22 cellular contexts compared by ENCODE assay signal in the genomic region with DNA sequence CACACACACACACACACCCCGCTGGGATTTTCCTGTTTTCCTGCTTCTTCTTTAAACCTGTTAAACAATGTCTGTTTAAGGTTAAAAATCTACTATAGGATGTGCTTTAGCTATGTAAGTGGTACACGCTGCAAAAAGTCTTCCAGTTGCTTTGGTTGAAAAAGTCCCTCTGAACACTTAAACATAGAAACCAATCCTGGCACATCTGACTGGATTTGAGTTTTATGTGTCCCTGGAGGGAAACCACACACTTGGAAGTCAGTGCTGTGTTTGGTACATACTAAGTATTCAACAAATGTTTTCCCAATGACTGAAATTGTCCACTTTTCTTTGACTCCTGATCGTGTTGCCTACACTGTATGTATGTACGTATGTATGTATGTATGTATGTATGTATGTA. TPM values are rescaled to one million over a fixed set of nuclear protein-coding genes. Genes with fewer than 3 reads are reported as not detected.
DNase-seq lines count a peak whose midpoint lies in the region; ATAC-seq and TF ChIP-seq lines count a peak whose summit lies in the region.
"Had no signal": no experiment of that assay in that cellular context is flagged by ENCODE, and none has a peak within 500 bp of the region (broad histone marks: within the 10 kb centered on the region; RNA-seq: fewer than 3 reads in every experiment).

No MANE protein-coding gene starts in this region.

- TF ChIP-seq POLR2A in breast epithelium (IDR thresholded peaks at IDR 0.05): no peak
- TF ChIP-seq POLR2A in spleen (IDR thresholded peaks at IDR 0.05): no peak

- no peaks in the 10 kb centered on the region for H3K27me3 ChIP-seq in mammary epithelial cell (ENCODE audit: insufficient read depth, low read length)
- no peaks in the 10 kb centered on the region for H3K27me3 ChIP-seq in breast epithelium
- H3K27me3 ChIP-seq in Panc1 (ENCODE audit: control insufficient read depth, insufficient read depth, low read length): no peaks in the 10 kb centered on the region
- H3K27me3 ChIP-seq in spleen (replicated peaks in 1 of 7): no peaks in the 10 kb centered on the region
- H3K27me3 ChIP-seq: BLaER1 treated with 17β-estradiol and CSF1 and Interleukin-3, amounts not matched to agents 10 nM and 100 nM; Peyer's patch; SJSA1; testis; uterus had no signal

- dilution Hi-C loops in mammary epithelial cell (cut with HindIII; ENCODE audit: low sequenced_read_pairs): no loop called here

- H3K36me3 ChIP-seq in mammary epithelial cell (ENCODE audit: insufficient read depth, low read length): no peaks in the 10 kb centered on the region
- H3K36me3 ChIP-seq in breast epithelium: no peaks in the 10 kb centered on the region
- H3K36me3 ChIP-seq in Panc1 (ENCODE audit: control insufficient read depth, insufficient read depth, low read length): no peaks in the 10 kb centered on the region
- no peaks in the 10 kb centered on the region for H3K36me3 ChIP-seq in spleen
- H3K36me3 ChIP-seq: BLaER1 treated with 17β-estradiol and CSF1 and Interleukin-3, amounts not matched to agents 10 nM and 100 nM; lower lobe of right lung; Peyer's patch; SJSA1; uterus had no signal

- BruUV-seq in mammary epithelial cell (replicated peaks; lab: Mats Ljungman, UMichigan) (no TSS peak), Panc1 (replicated peaks; lab: Mats Ljungman, UMichigan) (no TSS peak)

- no peaks in the 10 kb centered on the region for H4K20me1 ChIP-seq in mammary epithelial cell (ENCODE audit: insufficient read depth, low read length)
- H4K20me1 ChIP-seq: BLaER1 treated with 17β-estradiol and CSF1 and Interleukin-3, amounts not matched to agents 10 nM and 100 nM had no signal

- H3K4me1 ChIP-seq in mammary epithelial cell (ENCODE audit: insufficient read depth, low read length): peaks cover 4% of the 10 kb centered on the region
- H3K4me1 ChIP-seq in breast epithelium: no peaks in the 10 kb centered on the region
- peaks cover 16% of the 10 kb centered on the region for H3K4me1 ChIP-seq in Panc1 (ENCODE audit: control insufficient read depth, insufficient read depth, low read length)
- peaks cover 0 to 8% (median 2%) of the 10 kb centered on the region in 6 donors for H3K4me1 ChIP-seq in spleen
- H3K4me1 ChIP-seq: lower lobe of right lung, Peyer's patch, SJSA1, testis, uterus had no signal

- ATAC-seq in Panc1: no peak
- no peak for ATAC-seq in HG02610 (IDR thresholded peaks at IDR 0.05; ENCODE audit: unreplicated experiment)
- ATAC-seq: activated naive CD8-positive, alpha-beta T cell treated with anti-CD3 and anti-CD28 coated beads, Interleukin-2, amount 50 U/mL, for 24 hours; stimulated activated effector memory CD8-positive, alpha-beta T cell treated with anti-CD3 and anti-CD28 coated beads, Interleukin-12 subunit alpha, Interleukin-12 subunit beta, amount 100 ng/mL, for 72 hours had no signal

- peak overlapping the region; percentile 95 for H2AFZ ChIP-seq in mammary epithelial cell (ENCODE audit: low read depth, low read length)

- H3K27ac ChIP-seq in mammary epithelial cell (ENCODE audit: insufficient read depth, low read depth, low read length) (no peak overlapping the region), breast epithelium (no peak overlapping the region), Panc1 (ENCODE audit: low read length) (peak overlapping the region; percentile 52; the same call in 1 of the 2 replicates), spleen (no peak overlapping the region)
- H3K27ac ChIP-seq: BLaER1 treated with 17β-estradiol and CSF1 and Interleukin-3, amounts not matched to agents 10 nM and 100 nM; lower lobe of right lung; Peyer's patch; SJSA1; testis had no signal

- H3K9ac ChIP-seq in mammary epithelial cell (ENCODE audit: insufficient read depth, low read length): no peak overlapping the region
- H3K9ac ChIP-seq: BLaER1 treated with 17β-estradiol and CSF1 and Interleukin-3, amounts not matched to agents 10 nM and 100 nM had no signal

- H3K4me2 ChIP-seq in mammary epithelial cell (ENCODE audit: insufficient read depth, low read depth, low read length): no peak overlapping the region
- H3K4me2 ChIP-seq: BLaER1 treated with 17β-estradiol and CSF1 and Interleukin-3, amounts not matched to agents 10 nM and 100 nM had no signal

- H3K9me3 ChIP-seq in mammary epithelial cell (replicated peaks; ENCODE audit: insufficient read depth, low read length): no peaks in the 10 kb centered on the region
- H3K9me3 ChIP-seq in breast epithelium: no peaks in the 10 kb centered on the region
- no peaks in the 10 kb centered on the region for H3K9me3 ChIP-seq in Panc1 (ENCODE audit: control insufficient read depth, insufficient read depth, low read depth, low read length)
- no peaks in the 10 kb centered on the region for H3K9me3 ChIP-seq in spleen
- H3K9me3 ChIP-seq: A549; BLaER1 treated with 17β-estradiol and CSF1 and Interleukin-3, amounts not matched to agents 10 nM and 100 nM; lower lobe of right lung; Peyer's patch; SJSA1; testis; uterus had no signal

- no peak for TF ChIP-seq CTCF in mammary epithelial cell (conservative IDR thresholded peaks at IDR 0.05 in 1 of 2, IDR thresholded peaks at IDR 0.05 in 1 of 2; ENCODE audit: extremely low read depth in 1 of 2, insufficient read depth in 1 of 2, low read depth in 1 of 2, low read length in 2 of 2)
- TF ChIP-seq CTCF in breast epithelium (IDR thresholded peaks at IDR 0.05): no peak
- no peak for TF ChIP-seq CTCF in Panc1 (IDR thresholded peaks at IDR 0.05)
- TF ChIP-seq CTCF in fibroblast of villous mesenchyme (IDR thresholded peaks at IDR 0.05; ENCODE audit: insufficient read depth, low read depth, low read length): no peak
- TF ChIP-seq CTCF in spleen (IDR thresholded peaks at IDR 0.05 in 8 of 11, conservative IDR thresholded peaks at IDR 0.05 in 3 of 11): no peak

- POLR2A ChIA-PET in Panc1 (lab: Charles Lee): no interaction called here

- in situ Hi-C loops in mammary epithelial cell (cut with MboI; ENCODE audit: low sequenced_read_pairs in 2 of 2) (no loop called here), Panc1 (cut with HindIII; ENCODE audit: low pct_unique_long_range_greater_than_20kb, low sequenced_read_pairs) (no loop called here)

- intact Hi-C loops in mammary epithelial cell (cut with micrococcal nuclease) (no loop called here), breast epithelium (cut with DNase I; ENCODE audit: low total_unique reads) (no loop called here), Panc1 (cut with micrococcal nuclease; ENCODE audit: unreplicated experiment) (no loop called here), spleen (cut with DNase I; ENCODE audit: low total_unique reads) (no loop called here)

- WGBS in mammary epithelial cell (ENCODE audit: low coverage, missing lambda C conversion rate): 90% methylated on average over 4 of the region's 4 CpGs
- 87 to 95% (median 89%) methylated on average over 4 of the region's 4 CpGs for WGBS in spleen, 5 donors

- H3K79me2 ChIP-seq in mammary epithelial cell (ENCODE audit: insufficient read depth, low read length): no peaks in the 10 kb centered on the region

- CTCF ChIA-PET in mammary epithelial cell (lab: Charles Lee; ENCODE audit: low non-redundant PET) (no interaction called here), Panc1 (lab: Charles Lee) (no interaction called here)

- DNase-seq in mammary epithelial cell (no peak), breast epithelium (ENCODE audit: low spot score in 2 of 2) (no peak), Panc1 (ENCODE audit: low read depth, low spot score) (no peak), fibroblast of villous mesenchyme (ENCODE audit: low read depth) (peak; percentile 42), superior temporal gyrus (ENCODE audit: extremely low spot score) (peak; percentile 9), T1000 (lab: John Stamatoyannopoulos, UW) (no peak), spleen (no peak)
- DNase-seq: activated CD4-positive, CD25-positive, alpha-beta regulatory T cell treated with anti-CD3 and anti-CD28 coated beads, Interleukin-2, amount 50 U/mL, for 72 hours; activated T-cell treated with anti-CD3 and anti-CD28 coated beads, Interleukin-2, amount 50 U/mL, for 1 hour; HCEC 1CT; NCI-H1436 treated with DMSO at 0.1 percent for 48 hours; stimulated activated CD4-positive, alpha-beta T cell treated with anti-CD3 and anti-CD28 coated beads, Interleukin-2, amount 100 ng/mL, for 48 hours; uterus had no signal

- no peak overlapping the region for H3K4me3 ChIP-seq in mammary epithelial cell (replicated peaks in 1 of 3; ENCODE audit: insufficient read depth in 1 of 3, low read depth in 2 of 3, low read length in 3 of 3)
- no peak overlapping the region for H3K4me3 ChIP-seq in breast epithelium
- no peak overlapping the region for H3K4me3 ChIP-seq in Panc1 (ENCODE audit: low read depth in 2 of 2, low read length in 2 of 2)
- no peak overlapping the region for H3K4me3 ChIP-seq in fibroblast of villous mesenchyme (ENCODE audit: low read depth, low read length)
- H3K4me3 ChIP-seq in spleen: no peak overlapping the region
- H3K4me3 ChIP-seq: BLaER1 treated with 17β-estradiol and CSF1 and Interleukin-3, amounts not matched to agents 10 nM and 100 nM; SJSA1 had no signal

RNA-seq across cellular contexts. Expression of gene CFL2, which starts 22.0 kb away (rescaled TPM):
- total RNA-seq in mammary epithelial cell (10 to 100 TPM; 30.1 to 34.5 TPM), breast epithelium (10 to 100 TPM; 28.8 to 75.2 (median 34.4) TPM), Panc1 (2021; ENCODE audit: unreplicated experiment) (79.7 TPM), fibroblast of villous mesenchyme (109 and 173 TPM in 2 replicates), spleen (10 to 100 TPM; 17.4 to 32.8 (median 23.9) TPM)
- polyA plus RNA-seq in mammary epithelial cell (21.0 TPM), spleen (10 to 100 TPM in 2 of 3 donors, 1 to 10 TPM in 1; 9.8 to 15.6 (median 13.2) TPM)
- polyA minus RNA-seq in mammary epithelial cell: 82.1 TPM
- 47.1 TPM for polyA plus RNA-seq in Panc1 (2012; ENCODE audit: insufficient read length)

Comparison
In these comparisons a context has a peak if more than half of its experiments do, and no peak if none do; other contexts are left out.
1. DNase-seq: peak in fibroblast of villous mesenchyme (single experiment) and superior temporal gyrus (single experiment); none in mammary epithelial cell (single experiment), breast epithelium (0 of 2), Panc1 (single experiment), T1000 (single experiment) and spleen (single experiment).